17 cellular contexts compared by ENCODE assay signal in the genomic region with DNA sequence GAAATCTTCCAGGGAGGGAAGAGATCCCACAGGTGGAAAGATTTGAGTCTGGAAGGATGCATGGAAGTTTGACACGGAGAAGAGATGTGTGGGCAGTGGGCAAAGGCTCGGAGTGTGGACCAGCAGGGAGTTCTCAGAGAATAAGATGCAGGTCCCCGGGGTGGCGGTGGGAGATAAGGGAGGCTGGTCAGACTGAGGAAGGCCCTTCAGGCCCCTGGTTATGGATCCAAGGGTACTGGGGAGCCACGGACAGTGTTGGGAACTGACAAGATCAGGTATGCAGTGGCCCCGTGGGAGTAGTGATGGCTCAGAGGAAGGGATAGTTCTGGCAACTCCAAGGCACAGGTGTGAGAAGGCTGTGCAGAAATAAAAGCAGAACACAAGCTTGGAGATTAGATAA. TPM values are rescaled to one million over a fixed set of nuclear protein-coding genes. Genes with fewer than 3 reads are reported as not detected.
A peak's percentile ranks its signal among the peaks of the same experiment; 100 is the strongest.
DNase-seq lines count a peak whose midpoint lies in the region; ATAC-seq and TF ChIP-seq lines count a peak whose summit lies in the region.
"Had no signal": no experiment of that assay in that cellular context is flagged by ENCODE, and none has a peak within 500 bp of the region (broad histone marks: within the 10 kb centered on the region; RNA-seq: fewer than 3 reads in every experiment).

No MANE protein-coding gene starts in this region.

- peaks cover 55% of the 10 kb centered on the region for H3K27me3 Mint-ChIP-seq in CD4-positive, alpha-beta T cell
- H3K27me3 Mint-ChIP-seq in IgD-negative memory B cell (peaks cover 29% of the 10 kb centered on the region), endodermal cell (ENCODE audit: insufficient read depth) (peaks cover 16% of the 10 kb centered on the region)
- peaks cover 57% of the 10 kb centered on the region for H3K27me3 Mint-ChIP-seq in activated T-cell treated with anti-CD3 and anti-CD28 coated beads, Interleukin-2, amount 50 U/mL, for 24 hours

- no peak overlapping the region for H3K27ac Mint-ChIP-seq in CD4-positive, alpha-beta T cell
- H3K27ac Mint-ChIP-seq in IgD-negative memory B cell (peak overlapping the region in 2 of 3 donors; percentile 25 to 35), endodermal cell (no peak overlapping the region)
- no peak overlapping the region for H3K27ac Mint-ChIP-seq in activated T-cell treated with anti-CD3 and anti-CD28 coated beads, Interleukin-2, amount 50 U/mL, for 24 hours
- H3K27ac Mint-ChIP-seq: B cell, CD14-positive monocyte, HFFc6 had no signal

- TF ChIP-seq CTCF in CD4-positive, alpha-beta T cell (IDR thresholded peaks at IDR 0.05): no peak
- TF ChIP-seq CTCF in endodermal cell (conservative IDR thresholded peaks at IDR 0.05) (no peak), osteoblast (IDR thresholded peaks at IDR 0.05; ENCODE audit: extremely low read depth, low read depth, low read length) (no peak), omental fat pad (IDR thresholded peaks at IDR 0.05) (no peak)

- peaks cover 32% of the 10 kb centered on the region for H3K27me3 ChIP-seq in CD4-positive, alpha-beta T cell (ENCODE audit: control insufficient read depth, insufficient read depth, low read length)
- H3K27me3 ChIP-seq in endodermal cell (ENCODE audit: control insufficient read depth, insufficient read depth, low read length, poor library complexity, severe bottlenecking): no peaks in the 10 kb centered on the region
- peaks cover 21% of the 10 kb centered on the region for H3K27me3 ChIP-seq in osteoblast (ENCODE audit: insufficient read depth, low read length)

- DNase-seq in CD4-positive, alpha-beta T cell: no peak
- no peak for DNase-seq in endodermal cell
- DNase-seq in osteoblast (ENCODE audit: insufficient read length, low spot score, missing footprints): peak; percentile 57
- no peak for DNase-seq in activated T-cell treated with anti-CD3 and anti-CD28 coated beads, Interleukin-2, amount 50 U/mL, for 24 hours
- DNase-seq in omental fat pad (ENCODE audit: low spot score): no peak
- DNase-seq: DMS79, HFFc6, NCI-H1105, NCI-H2029 treated with DMSO at 0.1 percent for 48 hours, NCI-H226, NCI-H524, SJCRH30 had no signal

- no peaks in the 10 kb centered on the region for H3K36me3 Mint-ChIP-seq in CD4-positive, alpha-beta T cell (ENCODE audit: low read depth)
- H3K36me3 Mint-ChIP-seq in IgD-negative memory B cell (no peaks in the 10 kb centered on the region), endodermal cell (ENCODE audit: low read depth) (peaks cover 23% of the 10 kb centered on the region)
- H3K36me3 Mint-ChIP-seq in activated T-cell treated with anti-CD3 and anti-CD28 coated beads, Interleukin-2, amount 50 U/mL, for 24 hours (ENCODE audit: low read depth): no peaks in the 10 kb centered on the region

- ATAC-seq in CD4-positive, alpha-beta T cell (ENCODE audit: poor library complexity): no peak
- ATAC-seq in GM18505 (IDR thresholded peaks at IDR 0.05; ENCODE audit: unreplicated experiment) (no peak), omental fat pad (ENCODE audit: low FRiP score) (no peak)

- H3K9me3 ChIP-seq in CD4-positive, alpha-beta T cell (ENCODE audit: control insufficient read depth, low read length): no peaks in the 10 kb centered on the region
- H3K9me3 ChIP-seq in endodermal cell (ENCODE audit: control insufficient read depth, low read length) (no peaks in the 10 kb centered on the region), osteoblast (ENCODE audit: low read depth, low read length) (no peaks in the 10 kb centered on the region)
- H3K9me3 ChIP-seq: A549, SJCRH30 had no signal

- intact Hi-C loops in CD4-positive, alpha-beta T cell (cut with DNase I, micrococcal nuclease): no loop called here

- no peaks in the 10 kb centered on the region for H3K9me3 Mint-ChIP-seq in CD4-positive, alpha-beta T cell
- H3K9me3 Mint-ChIP-seq in IgD-negative memory B cell (no peaks in the 10 kb centered on the region), endodermal cell (no peaks in the 10 kb centered on the region)
- H3K9me3 Mint-ChIP-seq in activated T-cell treated with anti-CD3 and anti-CD28 coated beads, Interleukin-2, amount 50 U/mL, for 24 hours: peaks cover 3% of the 10 kb centered on the region
- H3K9me3 Mint-ChIP-seq: HFFc6 had no signal

- CTCF ChIA-PET in CD4-positive, alpha-beta T cell (lab: Charles Lee): no interaction called here

- no peaks in the 10 kb centered on the region for H3K79me2 ChIP-seq in osteoblast (ENCODE audit: insufficient read depth, low read length)

- peak overlapping the region; percentile 20 for H3K4me3 Mint-ChIP-seq in CD4-positive, alpha-beta T cell
- H3K4me3 Mint-ChIP-seq in IgD-negative memory B cell (no peak overlapping the region), endodermal cell (peak overlapping the region; percentile 74)
- H3K4me3 Mint-ChIP-seq in activated T-cell treated with anti-CD3 and anti-CD28 coated beads, Interleukin-2, amount 50 U/mL, for 24 hours: no peak overlapping the region
- H3K4me3 Mint-ChIP-seq: HFFc6 had no signal

- no peak for TF ChIP-seq POLR2A in GM18505 (IDR thresholded peaks at IDR 0.05; ENCODE audit: borderline replicate concordance, extremely low read depth, insufficient read depth, insufficient read length)

- H3K4me1 ChIP-seq in endodermal cell (ENCODE audit: control insufficient read depth, insufficient read depth, low read length): peaks cover 7% of the 10 kb centered on the region
- H3K4me1 ChIP-seq in osteoblast (ENCODE audit: insufficient read depth, low read length): no peaks in the 10 kb centered on the region
- H3K4me1 ChIP-seq: SJCRH30 had no signal

- no peak overlapping the region for H3K4me3 ChIP-seq in endodermal cell (ENCODE audit: low read length)
- no peak overlapping the region for H3K4me3 ChIP-seq in osteoblast (ENCODE audit: insufficient read depth, low read length)
- H3K4me3 ChIP-seq: A549, SJCRH30 had no signal

- H4K20me1 ChIP-seq in osteoblast (ENCODE audit: insufficient read depth, low read length): no peaks in the 10 kb centered on the region

- peaks cover 5% of the 10 kb centered on the region for H3K4me1 Mint-ChIP-seq in CD4-positive, alpha-beta T cell (ENCODE audit: low read depth)
- peaks cover 0 to 7% (median 0%) of the 10 kb centered on the region in 3 donors for H3K4me1 Mint-ChIP-seq in IgD-negative memory B cell
- H3K4me1 Mint-ChIP-seq in endodermal cell: peaks cover 19% of the 10 kb centered on the region
- peaks cover 1% of the 10 kb centered on the region for H3K4me1 Mint-ChIP-seq in activated T-cell treated with anti-CD3 and anti-CD28 coated beads, Interleukin-2, amount 50 U/mL, for 24 hours (ENCODE audit: low read depth)

- H3K4me2 ChIP-seq in osteoblast (ENCODE audit: insufficient read depth, low read length): no peak overlapping the region
- H3K4me2 ChIP-seq: A549 had no signal

- WGBS in endodermal cell (ENCODE audit: insufficient coverage in 1 of 2, insufficient read length in 1 of 2), 2 experiments: 82 to 84% methylated on average over 6 of the region's 6 CpGs

- H2AFZ ChIP-seq in osteoblast (ENCODE audit: low read length): no peak overlapping the region

- POLR2A ChIA-PET in CD4-positive, alpha-beta T cell (lab: Charles Lee): interaction anchor here (0.6 kb wide), 1 partner anchor 798 kb away, joined by 3 read pairs; no protein-coding TSS in a partner anchor

- peaks cover 15% of the 10 kb centered on the region for H3K36me3 ChIP-seq in endodermal cell (ENCODE audit: control insufficient read depth, insufficient read depth, low read length)
- H3K36me3 ChIP-seq in osteoblast (ENCODE audit: insufficient read depth, low read length): no peaks in the 10 kb centered on the region
- H3K36me3 ChIP-seq: SJCRH30 had no signal

- no peak overlapping the region for H3K9ac ChIP-seq in endodermal cell (ENCODE audit: extremely low read depth, low read length, poor library complexity, severe bottlenecking)

- H3K27ac ChIP-seq in CD4-positive, alpha-beta T cell (ENCODE audit: low read depth, low read length): no peak overlapping the region
- H3K27ac ChIP-seq in endodermal cell (ENCODE audit: low read depth, low read length) (no peak overlapping the region), osteoblast (ENCODE audit: low read depth, low read length) (no peak overlapping the region)
- H3K27ac ChIP-seq: A549, SJCRH30 had no signal

RNA-seq across cellular contexts. Expression of gene CAMSAP3, which starts 2.5 kb away (rescaled TPM):
- total RNA-seq in CD4-positive, alpha-beta T cell: under 1 TPM; 0.16 to 0.25 TPM
- 0.44 TPM for polyA plus RNA-seq in IgD-negative memory B cell
- total RNA-seq in endodermal cell (10 to 100 TPM; 65.5 to 76.8 TPM), osteoblast (not detected in 2 replicates), omental fat pad (1 to 10 TPM in 1 of 4 donors, under 1 TPM in 2, not detected in 1; 0.36 to 1.0 (median 0.69) TPM)
- 18.6 TPM for polyA plus RNA-seq in endodermal cell (2013, experiment 1 of 2)
- polyA plus RNA-seq in endodermal cell (2013, experiment 2 of 2): 18.0 TPM
- total RNA-seq: HFFc6 had no signal
- polyA plus RNA-seq: CD14-positive monocyte had no signal

RNA-seq across cellular contexts. Expression of gene XAB2, which starts 31.2 kb away (rescaled TPM):
- 100 to 1,000 TPM; 118 to 121 TPM for total RNA-seq in CD4-positive, alpha-beta T cell
- polyA plus RNA-seq in IgD-negative memory B cell: 9.7 TPM
- total RNA-seq in endodermal cell (10 to 100 TPM; 44.3 to 46.6 TPM), osteoblast (35.9 and 40.5 TPM in 2 replicates), omental fat pad (10 to 100 TPM; 22.5 to 37.0 (median 27.8) TPM)
- polyA plus RNA-seq in endodermal cell (2013, experiment 1 of 2): 48.3 TPM
- 43.1 TPM for polyA plus RNA-seq in endodermal cell (2013, experiment 2 of 2)

RNA-seq across cellular contexts. Expression of gene PET100, which starts 31.4 kb away (rescaled TPM):
- total RNA-seq in CD4-positive, alpha-beta T cell: 100 to 1,000 TPM; 178 to 188 TPM
- polyA plus RNA-seq in IgD-negative memory B cell: 232 TPM
- total RNA-seq in endodermal cell (100 to 1,000 TPM; 149 to 182 TPM), osteoblast (9.0 and 9.4 TPM in 2 replicates), omental fat pad (10 to 100 TPM; 11.2 to 22.8 (median 17.0) TPM)
- 93.5 TPM for polyA plus RNA-seq in endodermal cell (2013, experiment 1 of 2)
- polyA plus RNA-seq in endodermal cell (2013, experiment 2 of 2): 92.2 TPM

RNA-seq across cellular contexts. Expression of gene PCP2, which starts 35.3 kb away (rescaled TPM):
- 1 to 10 TPM; 1.9 to 2.1 TPM for total RNA-seq in CD4-positive, alpha-beta T cell
- polyA plus RNA-seq in IgD-negative memory B cell: not detected
- under 1 TPM in 1 of 2 donors, not detected in 1; 0.55 TPM for total RNA-seq in endodermal cell
- not detected for polyA plus RNA-seq in endodermal cell (2013, experiment 1 of 2)
- polyA plus RNA-seq in endodermal cell (2013, experiment 2 of 2): not detected
- total RNA-seq in osteoblast: not detected in 2 replicates
- not detected for total RNA-seq in omental fat pad
- total RNA-seq: HFFc6, SJCRH30 had no signal
- polyA plus RNA-seq: CD14-positive monocyte had no signal

RNA-seq across cellular contexts. Expression of gene STXBP2, which starts 38.7 kb away (rescaled TPM):
- total RNA-seq in CD4-positive, alpha-beta T cell: 100 to 1,000 TPM; 234 to 241 TPM
- 70.2 TPM for polyA plus RNA-seq in IgD-negative memory B cell
- 100 to 1,000 TPM; 119 to 126 TPM for total RNA-seq in endodermal cell
- polyA plus RNA-seq in endodermal cell (2013, experiment 1 of 2): 27.5 TPM
- polyA plus RNA-seq in endodermal cell (2013, experiment 2 of 2): 29.9 TPM
- total RNA-seq in osteoblast: 1.2 and 3.3 TPM in 2 replicates
- 10 to 100 TPM; 29.7 to 46.1 (median 37.7) TPM for total RNA-seq in omental fat pad
- total RNA-seq: SJCRH30 had no signal

Comparison
In these comparisons a context has a peak if more than half of its experiments do, and no peak if none do; other contexts are left out.
1. H3K27ac Mint-ChIP-seq: peak in IgD-negative memory B cell (2 of 3); none in CD4-positive, alpha-beta T cell (single experiment), endodermal cell (single experiment) and activated T-cell treated with anti-CD3 and anti-CD28 coated beads, Interleukin-2, amount 50 U/mL, for 24 hours (single experiment).
2. H3K4me3 Mint-ChIP-seq: peak in CD4-positive, alpha-beta T cell (single experiment) and endodermal cell (single experiment); none in IgD-negative memory B cell (0 of 4) and activated T-cell treated with anti-CD3 and anti-CD28 coated beads, Interleukin-2, amount 50 U/mL, for 24 hours (single experiment).
3. RNA of gene CAMSAP3, which starts 2.5 kb away (total RNA-seq): 65.5 to 76.8 TPM in endodermal cell; 0.36 to 1.0 TPM in omental fat pad, 0.16 to 0.25 TPM in CD4-positive, alpha-beta T cell and not detected in osteoblast; every median in the first group is over 10 times any median in the second.
4. RNA of gene PET100, which starts 31.4 kb away (total RNA-seq): 178 to 188 TPM in CD4-positive, alpha-beta T cell and 149 to 182 TPM in endodermal cell; 11.2 to 22.8 TPM in omental fat pad and 9.0 to 9.4 TPM in osteoblast; every median in the first group is over 4 times any median in the second.